Comparison of ENCODE assay signal across 1 cellular context in the genomic region with DNA sequence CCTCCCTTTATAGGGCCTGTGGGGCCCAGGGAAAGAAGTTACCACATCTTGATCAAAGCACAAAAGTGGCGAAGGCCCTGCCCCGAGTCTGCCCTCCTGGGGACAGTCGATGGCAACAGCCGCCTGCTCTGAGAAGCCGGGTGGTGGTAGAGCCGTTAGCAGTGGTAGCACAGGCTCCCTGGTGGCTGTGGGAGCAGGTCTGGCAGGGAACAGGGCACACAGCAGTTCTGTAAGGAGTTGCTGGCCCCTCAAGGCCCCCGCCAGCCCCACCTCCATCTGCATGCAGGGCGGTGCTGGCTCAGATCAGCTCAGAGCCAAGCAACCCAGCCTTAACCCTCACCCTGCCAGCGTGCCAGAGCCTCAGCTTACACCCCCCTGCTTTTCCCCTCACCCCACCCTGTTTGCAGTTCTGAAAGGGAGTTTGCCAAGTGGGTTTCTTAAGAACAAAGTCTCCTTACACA.
TF ChIP-seq lines count a peak whose summit lies in the region.

No MANE protein-coding gene starts in this region.

TF ChIP-seq in GM23338, 12 proteins besides CTCF, POLR2A, EP300 and RAD21:
- TF ChIP-seq, protein P1, sequence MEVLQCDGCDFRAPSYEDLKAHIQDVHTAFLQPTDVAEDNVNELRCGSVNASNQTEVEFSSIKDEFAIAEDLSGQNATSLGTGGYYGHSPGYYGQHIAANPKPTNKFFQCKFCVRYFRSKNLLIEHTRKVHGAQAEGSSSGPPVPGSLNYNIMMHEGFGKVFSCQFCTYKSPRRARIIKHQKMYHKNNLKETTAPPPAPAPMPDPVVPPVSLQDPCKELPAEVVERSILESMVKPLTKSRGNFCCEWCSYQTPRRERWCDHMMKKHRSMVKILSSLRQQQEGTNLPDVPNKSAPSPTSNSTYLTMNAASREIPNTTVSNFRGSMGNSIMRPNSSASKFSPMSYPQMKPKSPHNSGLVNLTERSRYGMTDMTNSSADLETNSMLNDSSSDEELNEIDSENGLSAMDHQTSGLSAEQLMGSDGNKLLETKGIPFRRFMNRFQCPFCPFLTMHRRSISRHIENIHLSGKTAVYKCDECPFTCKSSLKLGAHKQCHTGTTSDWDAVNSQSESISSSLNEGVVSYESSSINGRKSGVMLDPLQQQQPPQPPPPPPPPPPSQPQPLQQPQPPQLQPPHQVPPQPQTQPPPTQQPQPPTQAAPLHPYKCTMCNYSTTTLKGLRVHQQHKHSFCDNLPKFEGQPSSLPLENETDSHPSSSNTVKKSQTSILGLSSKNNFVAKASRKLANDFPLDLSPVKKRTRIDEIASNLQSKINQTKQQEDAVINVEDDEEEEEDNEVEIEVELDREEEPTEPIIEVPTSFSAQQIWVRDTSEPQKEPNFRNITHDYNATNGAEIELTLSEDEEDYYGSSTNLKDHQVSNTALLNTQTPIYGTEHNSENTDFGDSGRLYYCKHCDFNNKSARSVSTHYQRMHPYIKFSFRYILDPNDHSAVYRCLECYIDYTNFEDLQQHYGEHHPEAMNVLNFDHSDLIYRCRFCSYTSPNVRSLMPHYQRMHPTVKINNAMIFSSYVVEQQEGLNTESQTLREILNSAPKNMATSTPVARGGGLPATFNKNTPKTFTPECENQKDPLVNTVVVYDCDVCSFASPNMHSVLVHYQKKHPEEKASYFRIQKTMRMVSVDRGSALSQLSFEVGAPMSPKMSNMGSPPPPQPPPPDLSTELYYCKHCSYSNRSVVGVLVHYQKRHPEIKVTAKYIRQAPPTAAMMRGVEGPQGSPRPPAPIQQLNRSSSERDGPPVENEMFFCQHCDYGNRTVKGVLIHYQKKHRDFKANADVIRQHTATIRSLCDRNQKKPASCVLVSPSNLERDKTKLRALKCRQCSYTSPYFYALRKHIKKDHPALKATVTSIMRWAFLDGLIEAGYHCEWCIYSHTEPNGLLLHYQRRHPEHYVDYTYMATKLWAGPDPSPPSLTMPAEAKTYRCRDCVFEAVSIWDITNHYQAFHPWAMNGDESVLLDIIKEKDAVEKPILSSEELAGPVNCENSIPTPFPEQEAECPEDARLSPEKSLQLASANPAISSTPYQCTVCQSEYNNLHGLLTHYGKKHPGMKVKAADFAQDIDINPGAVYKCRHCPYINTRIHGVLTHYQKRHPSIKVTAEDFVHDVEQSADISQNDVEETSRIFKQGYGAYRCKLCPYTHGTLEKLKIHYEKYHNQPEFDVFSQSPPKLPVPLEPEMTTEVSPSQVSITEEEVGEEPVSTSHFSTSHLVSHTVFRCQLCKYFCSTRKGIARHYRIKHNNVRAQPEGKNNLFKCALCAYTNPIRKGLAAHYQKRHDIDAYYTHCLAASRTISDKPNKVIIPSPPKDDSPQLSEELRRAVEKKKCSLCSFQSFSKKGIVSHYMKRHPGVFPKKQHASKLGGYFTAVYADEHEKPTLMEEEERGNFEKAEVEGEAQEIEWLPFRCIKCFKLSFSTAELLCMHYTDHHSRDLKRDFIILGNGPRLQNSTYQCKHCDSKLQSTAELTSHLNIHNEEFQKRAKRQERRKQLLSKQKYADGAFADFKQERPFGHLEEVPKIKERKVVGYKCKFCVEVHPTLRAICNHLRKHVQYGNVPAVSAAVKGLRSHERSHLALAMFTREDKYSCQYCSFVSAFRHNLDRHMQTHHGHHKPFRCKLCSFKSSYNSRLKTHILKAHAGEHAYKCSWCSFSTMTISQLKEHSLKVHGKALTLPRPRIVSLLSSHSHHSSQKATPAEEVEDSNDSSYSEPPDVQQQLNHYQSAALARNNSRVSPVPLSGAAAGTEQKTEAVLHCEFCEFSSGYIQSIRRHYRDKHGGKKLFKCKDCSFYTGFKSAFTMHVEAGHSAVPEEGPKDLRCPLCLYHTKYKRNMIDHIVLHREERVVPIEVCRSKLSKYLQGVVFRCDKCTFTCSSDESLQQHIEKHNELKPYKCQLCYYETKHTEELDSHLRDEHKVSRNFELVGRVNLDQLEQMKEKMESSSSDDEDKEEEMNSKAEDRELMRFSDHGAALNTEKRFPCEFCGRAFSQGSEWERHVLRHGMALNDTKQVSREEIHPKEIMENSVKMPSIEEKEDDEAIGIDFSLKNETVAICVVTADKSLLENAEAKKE (CRISPR knock-in tag; IDR thresholded peaks at IDR 0.05) = no peak
- no peak for TF ChIP-seq REST (IDR thresholded peaks at IDR 0.05; ENCODE audit: unreplicated experiment)
TF ChIP-seq in GM23338: peak in this region for 0.
